Comparison of ENCODE assay signal across 11 cellular contexts in genomic region chr15:31367021-31367729, GRCh38. TPM values are rescaled to one million over a fixed set of nuclear protein-coding genes. Genes with fewer than 3 reads are reported as not detected.
DNase-seq lines count a peak whose midpoint lies in the region; ATAC-seq and TF ChIP-seq lines count a peak whose summit lies in the region.
"Had no signal": no experiment of that assay in that cellular context is flagged by ENCODE, and none has a peak within 500 bp of the region (broad histone marks: within the 10 kb centered on the region; RNA-seq: fewer than 3 reads in every experiment).

No MANE protein-coding gene starts in this region.

- peaks cover 7% of the 10 kb centered on the region for H3K9me3 Mint-ChIP-seq in activated CD4-positive, alpha-beta T cell treated with anti-CD3 and anti-CD28 coated beads, Interleukin-2, amount 10 ng/mL, durations not matched to agents 7 days and 5 days
- H3K9me3 Mint-ChIP-seq in memory B cell: no peaks in the 10 kb centered on the region

- ATAC-seq in memory B cell (ENCODE audit: low read depth): no peak

- no peak for TF ChIP-seq EP300 in transverse colon (IDR thresholded peaks at IDR 0.05; ENCODE audit: low read depth)

- no peak for TF ChIP-seq POLR2A in transverse colon (IDR thresholded peaks at IDR 0.05)

- H3K27me3 ChIP-seq in ascending aorta (no peaks in the 10 kb centered on the region), transverse colon (no peaks in the 10 kb centered on the region)

- peaks cover 62% of the 10 kb centered on the region for H3K36me3 Mint-ChIP-seq in activated CD4-positive, alpha-beta T cell treated with anti-CD3 and anti-CD28 coated beads, Interleukin-2, amount 10 ng/mL, durations not matched to agents 7 days and 5 days (ENCODE audit: low read depth)
- peaks cover 5% of the 10 kb centered on the region for H3K36me3 Mint-ChIP-seq in memory B cell

- intact Hi-C loops in ascending aorta (cut with DNase I): loop anchor here (2.0 kb wide), 2 partner anchors 26 to 68 kb away; no protein-coding TSS in a partner anchor
- intact Hi-C loops in transverse colon (cut with DNase I; ENCODE audit: low total_unique reads): loop anchor here (10.0 kb wide), 1 partner anchor 68 kb away; no protein-coding TSS in a partner anchor

- H3K4me1 Mint-ChIP-seq in activated CD4-positive, alpha-beta T cell treated with anti-CD3 and anti-CD28 coated beads, Interleukin-2, amount 10 ng/mL, durations not matched to agents 7 days and 5 days: peaks cover 96% of the 10 kb centered on the region
- H3K4me1 Mint-ChIP-seq in memory B cell: peaks cover 73% of the 10 kb centered on the region

- POLR2A ChIA-PET in activated CD4-positive, alpha-beta T cell treated with anti-CD3 and anti-CD28 coated beads, Interleukin-2, amount 10 ng/mL, durations not matched to agents 7 days and 5 days (lab: Charles Lee): no interaction called here

- peak overlapping the region; percentile 71 for H3K4me3 Mint-ChIP-seq in activated CD4-positive, alpha-beta T cell treated with anti-CD3 and anti-CD28 coated beads, Interleukin-2, amount 10 ng/mL, durations not matched to agents 7 days and 5 days
- H3K4me3 Mint-ChIP-seq in memory B cell: peak overlapping the region; percentile 52

- H3K27ac ChIP-seq in ascending aorta (peak overlapping the region; percentile 74 to 79), transverse colon (peak overlapping the region; percentile 85 to 96 (median 91))
- H3K27ac ChIP-seq: A549, VCaP had no signal

- H3K4me1 ChIP-seq in ascending aorta (peaks cover 15 to 29% of the 10 kb centered on the region in 2 donors), transverse colon (peaks cover 39 to 74% (median 46%) of the 10 kb centered on the region in 4 donors)

- H3K4me3 ChIP-seq in ascending aorta: peak overlapping the region in 1 of 2 donors; percentile 58
- H3K4me3 ChIP-seq in transverse colon: no peak overlapping the region
- H3K4me3 ChIP-seq: A549 had no signal

- H3K27me3 Mint-ChIP-seq in activated CD4-positive, alpha-beta T cell treated with anti-CD3 and anti-CD28 coated beads, Interleukin-2, amount 10 ng/mL, durations not matched to agents 7 days and 5 days: no peaks in the 10 kb centered on the region
- no peaks in the 10 kb centered on the region for H3K27me3 Mint-ChIP-seq in memory B cell

- CTCF ChIA-PET in activated CD4-positive, alpha-beta T cell treated with anti-CD3 and anti-CD28 coated beads, Interleukin-2, amount 10 ng/mL, durations not matched to agents 7 days and 5 days (lab: Charles Lee): interaction anchor here (0.7 to 7.0 kb wide), 15 partner anchors 11 to 152 kb away, joined by 3 to 38 read pairs (median 4); no protein-coding TSS in a partner anchor

- no peak for DNase-seq in activated CD4-positive, alpha-beta T cell treated with anti-CD3 and anti-CD28 coated beads, Interleukin-2, amount 10 ng/mL, durations not matched to agents 7 days and 5 days
- no peak for DNase-seq in activated CD4-positive, alpha-beta T cell treated with anti-CD3 and anti-CD28 coated beads, Interleukin-2, amount 50 U/mL, for 1 hour
- DNase-seq in ascending aorta (ENCODE audit: low spot score in 2 of 2) (peak in 1 of 2 donors; percentile 64), memory B cell (ENCODE audit: low spot score in 2 of 2) (no peak), transverse colon (no peak), NCI-H1930 (lab: John Stamatoyannopoulos, UW) (no peak), NCI-H774 (lab: John Stamatoyannopoulos, UW) (no peak), ureter (ENCODE audit: low spot score) (no peak)
- DNase-seq: NCI-H2171 treated with DMSO at 0.1 percent for 48 hours had no signal

- H3K9me3 ChIP-seq in ascending aorta (no peaks in the 10 kb centered on the region), transverse colon (no peaks in the 10 kb centered on the region)

- in situ Hi-C loops in transverse colon (cut with MboI; ENCODE audit: low pct_ligation_motif_present in 1 of 4, low pct_unique_long_range_greater_than_20kb in 1 of 4, low sequenced_read_pairs in 3 of 4): no loop called here

- peak overlapping the region; percentile 90 for H3K27ac Mint-ChIP-seq in activated CD4-positive, alpha-beta T cell treated with anti-CD3 and anti-CD28 coated beads, Interleukin-2, amount 10 ng/mL, durations not matched to agents 7 days and 5 days
- H3K27ac Mint-ChIP-seq in memory B cell: peak overlapping the region; percentile 80

- H3K36me3 ChIP-seq in ascending aorta (peaks cover 0 to 5% of the 10 kb centered on the region in 2 donors), transverse colon (peaks cover 0 to under 1% (median 0%) of the 10 kb centered on the region in 4 donors)

- 88% methylated on average over 11 of the region's 11 CpGs; no CpG with 5 or more reads in 1 of the 2 donors for WGBS in transverse colon (ENCODE audit: low coverage in 1 of 2), 2 donors

- no peak for TF ChIP-seq CTCF in ascending aorta (IDR thresholded peaks at IDR 0.05)
- no peak for TF ChIP-seq CTCF in transverse colon (IDR thresholded peaks at IDR 0.05)

RNA-seq across cellular contexts. Expression of gene KLF13, which starts 40.5 kb away (rescaled TPM):
- 100 to 1,000 TPM; 235 to 264 TPM for total RNA-seq in activated CD4-positive, alpha-beta T cell treated with anti-CD3 and anti-CD28 coated beads, Interleukin-2, amount 10 ng/mL, durations not matched to agents 7 days and 5 days
- total RNA-seq in ascending aorta: 235 TPM
- 10 to 100 TPM; 39.0 to 81.2 (median 68.8) TPM for total RNA-seq in transverse colon
- total RNA-seq in ureter: 77.5 TPM
